Comparison of ENCODE assay signal across 8 cellular contexts in the genomic region with DNA sequence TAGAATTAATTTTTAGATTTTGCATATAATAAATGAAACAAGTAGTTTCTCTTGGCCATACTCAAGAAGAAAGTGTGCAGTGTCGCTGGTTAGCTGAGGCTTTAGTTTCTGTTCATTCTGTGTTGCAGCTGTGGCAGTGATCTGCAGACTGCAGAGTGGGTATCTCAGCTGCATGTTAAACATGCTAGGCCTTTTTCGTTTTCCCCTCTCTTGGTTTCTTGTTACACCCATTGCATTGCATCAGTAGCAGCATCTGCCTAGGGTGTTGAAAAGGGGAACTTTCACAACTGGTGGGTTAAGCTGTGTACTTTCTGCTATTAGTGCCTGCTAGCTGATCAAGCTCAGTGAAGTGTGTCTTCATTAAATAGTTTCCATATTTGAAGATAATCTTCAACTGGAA. TPM values are rescaled to one million over a fixed set of nuclear protein-coding genes. Genes with fewer than 3 reads are reported as not detected.
DNase-seq lines count a peak whose midpoint lies in the region; ATAC-seq and TF ChIP-seq lines count a peak whose summit lies in the region.

No MANE protein-coding gene starts in this region.

- peaks cover 40% of the 10 kb centered on the region for H3K4me1 ChIP-seq in parathyroid adenoma

- no peaks in the 10 kb centered on the region for H3K27me3 ChIP-seq in parathyroid adenoma (ENCODE audit: control insufficient read depth, insufficient read depth, low read length)

- H3K4me2 ChIP-seq in parathyroid adenoma (ENCODE audit: low read length), result no peak overlapping the region

- no peaks in the 10 kb centered on the region for H3K36me3 ChIP-seq in parathyroid adenoma (ENCODE audit: control insufficient read depth, insufficient read depth, low read length)

- H3K9ac ChIP-seq in parathyroid adenoma, result no peak overlapping the region

- no peaks in the 10 kb centered on the region for H3K9me3 Mint-ChIP-seq in activated naive CD8-positive, alpha-beta T cell treated with anti-CD3 and anti-CD28 coated beads for 36 hours

- H3K9me3 ChIP-seq in parathyroid adenoma (ENCODE audit: control insufficient read depth, low read length), result no peaks in the 10 kb centered on the region

- peak overlapping the region; percentile 31 for H3K27ac ChIP-seq in parathyroid adenoma

- peak overlapping the region; percentile 56 for H3K27ac Mint-ChIP-seq in activated naive CD8-positive, alpha-beta T cell treated with anti-CD3 and anti-CD28 coated beads for 36 hours

- H3K36me3 Mint-ChIP-seq in activated naive CD8-positive, alpha-beta T cell treated with anti-CD3 and anti-CD28 coated beads for 36 hours, result peaks cover 12% of the 10 kb centered on the region

- H3K4me3 ChIP-seq in parathyroid adenoma (ENCODE audit: low read depth, low read length), result no peak overlapping the region

- ATAC-seq in GM19467 (IDR thresholded peaks at IDR 0.05; ENCODE audit: unreplicated experiment) (peak; percentile 99), HG03457 (IDR thresholded peaks at IDR 0.05; ENCODE audit: unreplicated experiment) (peak; percentile 98)

- H2AFZ ChIP-seq in parathyroid adenoma, result no peak overlapping the region

- peak; percentile 36 for DNase-seq in EH (ENCODE audit: low read depth)
- DNase-seq in activated naive CD8-positive, alpha-beta T cell treated with anti-CD3 and anti-CD28 coated beads for 36 hours, result peak; percentile 4
- no peak for DNase-seq in mucosa of gallbladder (ENCODE audit: low spot score)
- DNase-seq in H4 (ENCODE audit: low spot score), result no peak
- no peak for DNase-seq in cortex of kidney (lab: John Stamatoyannopoulos, UW)

- H3K27me3 Mint-ChIP-seq in activated naive CD8-positive, alpha-beta T cell treated with anti-CD3 and anti-CD28 coated beads for 36 hours, result no peaks in the 10 kb centered on the region

- peaks cover 23% of the 10 kb centered on the region for H3K4me1 Mint-ChIP-seq in activated naive CD8-positive, alpha-beta T cell treated with anti-CD3 and anti-CD28 coated beads for 36 hours

- no peak for TF ChIP-seq CTCF in parathyroid adenoma (IDR thresholded peaks at IDR 0.05)

- peaks cover 64% of the 10 kb centered on the region for H3K79me2 ChIP-seq in parathyroid adenoma

- H3K4me3 Mint-ChIP-seq in activated naive CD8-positive, alpha-beta T cell treated with anti-CD3 and anti-CD28 coated beads for 36 hours, result no peak overlapping the region

RNA-seq across cellular contexts. Expression of a gene that starts 51.3 kb away (rescaled TPM):
- total RNA-seq in activated naive CD8-positive, alpha-beta T cell treated with anti-CD3 and anti-CD28 coated beads for 36 hours, result 10 to 100 TPM; 64.0 to 66.2 TPM
- 68.5 TPM for total RNA-seq in mucosa of gallbladder
- 115 and 128 TPM in 2 replicates for total RNA-seq in H4 (2014; rRNA removed; shearing (Covaris generic))

Comparison
In these comparisons a context has a peak if more than half of its experiments do, and no peak if none do; other contexts are left out.
1. DNase-seq: peak in EH (single experiment) and activated naive CD8-positive, alpha-beta T cell treated with anti-CD3 and anti-CD28 coated beads for 36 hours (single experiment); none in mucosa of gallbladder (single experiment), H4 (single experiment) and cortex of kidney (single experiment).